ENCODE assay signal across 8 cellular contexts in the genomic region with DNA sequence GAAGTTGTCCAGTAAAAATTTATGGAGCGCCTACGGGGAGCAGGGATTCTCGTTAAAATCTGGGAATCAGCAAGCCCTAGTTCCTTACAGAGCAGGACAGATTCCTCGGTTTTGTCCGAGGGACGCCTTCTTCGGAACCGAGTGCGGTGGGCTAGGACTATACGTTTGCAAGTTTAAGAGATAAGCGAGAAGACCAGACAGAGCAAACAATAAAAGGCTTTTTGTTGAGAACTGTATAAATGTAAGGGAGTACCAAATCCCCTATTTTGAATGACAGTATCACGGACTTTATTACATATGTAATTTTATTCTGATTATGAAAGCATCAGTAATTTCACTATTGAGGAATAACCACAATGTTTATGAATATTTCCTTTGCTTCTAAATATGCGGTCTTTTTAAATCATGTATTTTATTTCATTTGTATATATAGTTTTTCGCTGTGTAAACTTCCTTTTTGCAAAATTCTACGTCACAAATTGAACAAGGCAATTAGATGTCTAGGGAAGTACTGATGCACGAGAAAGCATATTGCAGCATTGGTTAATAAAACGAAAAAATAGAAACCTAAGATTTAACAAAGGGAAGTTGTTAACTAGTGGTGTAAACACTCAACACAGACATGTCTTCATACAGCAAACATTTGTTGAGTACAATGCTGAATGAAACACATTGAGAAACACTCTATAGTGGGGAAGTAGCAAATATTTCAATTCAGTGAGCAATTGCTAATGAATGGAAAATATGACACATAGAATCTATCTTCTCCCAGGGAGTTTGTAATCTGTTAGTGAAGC. TPM values are rescaled to one million over a fixed set of nuclear protein-coding genes. Genes with fewer than 3 reads are reported as not detected.
DNase-seq lines count a peak whose midpoint lies in the region; ATAC-seq and TF ChIP-seq lines count a peak whose summit lies in the region.

No MANE protein-coding gene starts in this region.

- H3K9me3 ChIP-seq in OCI-LY3 (ENCODE audit: insufficient read depth, low read length) (no peaks in the 10 kb centered on the region), mucosa of stomach (ENCODE audit: control insufficient read depth, low read length) (no peaks in the 10 kb centered on the region)

- H3K36me3 ChIP-seq in OCI-LY3 (replicated peaks; ENCODE audit: low read depth, low read length) (peaks cover 17% of the 10 kb centered on the region), mucosa of stomach (ENCODE audit: control insufficient read depth, insufficient read depth, low read length) (no peaks in the 10 kb centered on the region)

- H3K9me3 Mint-ChIP-seq in activated CD4-positive, alpha-beta T cell treated with anti-CD3 and anti-CD28 coated beads, Interleukin-2, amount 10 ng/mL, durations not matched to agents 7 days and 5 days = no peaks in the 10 kb centered on the region

- H3K9ac ChIP-seq in OCI-LY3 (ENCODE audit: low read length) (peak overlapping the region; percentile 93), mucosa of stomach (ENCODE audit: low read length) (peak overlapping the region; percentile 95)

- peaks cover 59% of the 10 kb centered on the region for H3K79me2 ChIP-seq in OCI-LY3 (ENCODE audit: low read length)

- DNase-seq in activated CD4-positive, alpha-beta T cell treated with anti-CD3 and anti-CD28 coated beads, Interleukin-2, amount 10 ng/mL, durations not matched to agents 7 days and 5 days = no peak
- DNase-seq in activated CD4-positive, alpha-beta T cell treated with anti-CD3 and anti-CD28 coated beads, Interleukin-2, amount 50 U/mL, for 48 hours = no peak
- peak in 3 of 10 donors; percentile 24 to 35 (median 33) for DNase-seq in dorsolateral prefrontal cortex
- DNase-seq in iPS-NIHi11 (ENCODE audit: low spot score) = no peak
- no peak for DNase-seq in GOT3 (lab: John Stamatoyannopoulos, UW)

- POLR2A ChIA-PET in activated CD4-positive, alpha-beta T cell treated with anti-CD3 and anti-CD28 coated beads, Interleukin-2, amount 10 ng/mL, durations not matched to agents 7 days and 5 days (lab: Charles Lee) = no interaction called here

- CTCF ChIA-PET in activated CD4-positive, alpha-beta T cell treated with anti-CD3 and anti-CD28 coated beads, Interleukin-2, amount 10 ng/mL, durations not matched to agents 7 days and 5 days (lab: Charles Lee) = interaction anchor here (0.6 to 1.6 kb wide), 21 partner anchors 8 to 340 kb away, joined by 3 to 13 read pairs (median 3); no protein-coding TSS in a partner anchor

- ATAC-seq in HG03378 (IDR thresholded peaks at IDR 0.05; ENCODE audit: unreplicated experiment) = no peak

- peak overlapping the region; percentile 88 for H3K4me3 Mint-ChIP-seq in activated CD4-positive, alpha-beta T cell treated with anti-CD3 and anti-CD28 coated beads, Interleukin-2, amount 10 ng/mL, durations not matched to agents 7 days and 5 days

- peak overlapping the region; percentile 87 for H3K4me3 ChIP-seq in OCI-LY3 (ENCODE audit: low read length)
- peak overlapping the region; percentile 69 to 100 (median 93) for H3K4me3 ChIP-seq in dorsolateral prefrontal cortex
- peak overlapping the region; percentile 72 for H3K4me3 ChIP-seq in mucosa of stomach (ENCODE audit: low read length)

- peaks cover 30% of the 10 kb centered on the region for H4K20me1 ChIP-seq in OCI-LY3 (ENCODE audit: insufficient read depth, low read length)

- H3K27ac Mint-ChIP-seq in activated CD4-positive, alpha-beta T cell treated with anti-CD3 and anti-CD28 coated beads, Interleukin-2, amount 10 ng/mL, durations not matched to agents 7 days and 5 days = peak overlapping the region; percentile 95

- H3K36me3 Mint-ChIP-seq in activated CD4-positive, alpha-beta T cell treated with anti-CD3 and anti-CD28 coated beads, Interleukin-2, amount 10 ng/mL, durations not matched to agents 7 days and 5 days (ENCODE audit: low read depth) = peaks cover 6% of the 10 kb centered on the region

- H3K27me3 ChIP-seq in OCI-LY3 (ENCODE audit: low read depth, low read length) (no peaks in the 10 kb centered on the region), dorsolateral prefrontal cortex (no peaks in the 10 kb centered on the region), mucosa of stomach (ENCODE audit: control insufficient read depth, insufficient read depth, low read length) (no peaks in the 10 kb centered on the region)

- H3K27ac ChIP-seq in OCI-LY3 (ENCODE audit: low read length) = peak overlapping the region; percentile 88
- H3K27ac ChIP-seq in dorsolateral prefrontal cortex = peak overlapping the region; percentile 93 to 100 (median 98)

- H3K27me3 Mint-ChIP-seq in activated CD4-positive, alpha-beta T cell treated with anti-CD3 and anti-CD28 coated beads, Interleukin-2, amount 10 ng/mL, durations not matched to agents 7 days and 5 days = no peaks in the 10 kb centered on the region

- peaks cover 50% of the 10 kb centered on the region for H3K4me1 ChIP-seq in OCI-LY3 (ENCODE audit: low read length)
- H3K4me1 ChIP-seq in mucosa of stomach (ENCODE audit: control insufficient read depth, insufficient read depth, low read length) = peaks cover 16% of the 10 kb centered on the region

- H2AFZ ChIP-seq in OCI-LY3 (ENCODE audit: low read depth, low read length) = no peak overlapping the region

- H3K4me2 ChIP-seq in OCI-LY3 (ENCODE audit: low read length) = peak overlapping the region; percentile 85

- H3K4me1 Mint-ChIP-seq in activated CD4-positive, alpha-beta T cell treated with anti-CD3 and anti-CD28 coated beads, Interleukin-2, amount 10 ng/mL, durations not matched to agents 7 days and 5 days = peaks cover 39% of the 10 kb centered on the region

- intact Hi-C loops in dorsolateral prefrontal cortex (cut with DNase I) = loop anchor here (1.0 to 10.0 kb wide), 9 partner anchors 134 to 529 kb away; partner anchors contain the start of genes NAXD (in 2 of the 2) and ING1 (in 1 of the 2)

- TF ChIP-seq CTCF in OCI-LY3 (IDR thresholded peaks at IDR 0.05; ENCODE audit: low read depth, low read length) = no peak
- no peak for TF ChIP-seq CTCF in dorsolateral prefrontal cortex (IDR thresholded peaks at IDR 0.05 in 54 of 56, conservative IDR thresholded peaks at IDR 0.05 in 2 of 56; ENCODE audit: low read depth in 1 of 56, partially characterized antibody in 56 of 56)

RNA-seq across cellular contexts. Expression of gene ANKRD10, which starts 1.2 kb away (rescaled TPM):
- 100 to 1,000 TPM; 101 to 111 TPM for total RNA-seq in activated CD4-positive, alpha-beta T cell treated with anti-CD3 and anti-CD28 coated beads, Interleukin-2, amount 10 ng/mL, durations not matched to agents 7 days and 5 days
- 100 to 1,000 TPM; 107 to 197 (median 145) TPM for total RNA-seq in dorsolateral prefrontal cortex
